ENCODE assay signal across 8 cellular contexts in genomic region chr11:47847892-47848635, GRCh38. TPM values are rescaled to one million over a fixed set of nuclear protein-coding genes. Genes with fewer than 3 reads are reported as not detected.
DNase-seq lines count a peak whose midpoint lies in the region; TF ChIP-seq lines count a peak whose summit lies in the region.

NUP160 (minus strand) TSS chr11:47848350; CDS start chr11:47848318, 32 bp downstream.

- peaks cover 33% of the 10 kb centered on the region for H3K4me1 Mint-ChIP-seq in neural crest cell

- H3K4me3 ChIP-seq in GM23248 (peak within 1 kb of the TSS; percentile 92), SJSA1 (peak within 1 kb of the TSS; percentile 63), stomach (peak within 1 kb of the TSS; percentile 79 to 90 (median 84))

- in situ Hi-C loops in GM23248 (cut with MboI) = loop anchor here (10.0 kb wide), 1 partner anchor 77 kb away; no protein-coding TSS in a partner anchor

- peak within 1 kb of the TSS; percentile 98 for H2AFZ ChIP-seq in GM23248

- peak; percentile 19 for TF ChIP-seq CTCF in neural crest cell (conservative IDR thresholded peaks at IDR 0.05)
- TF ChIP-seq CTCF in stomach (IDR thresholded peaks at IDR 0.05) = no peak

- 0 to 1% methylated on average over 47 to 58 of the region's 58 CpGs for WGBS in GM23248 (ENCODE audit: low coverage in 1 of 2, low lambda C conversion rate in 2 of 2, missing lambda C conversion rate in 2 of 2), 2 experiments
- WGBS in stomach, 5 donors = 0 to 1% (median 0%) methylated on average over 26 to 58 of the region's 58 CpGs

- no peak for TF ChIP-seq EP300 in stomach (IDR thresholded peaks at IDR 0.05)

- H3K27ac Mint-ChIP-seq in neural crest cell (ENCODE audit: unreplicated experiment) = peak within 1 kb of the TSS; percentile 100

- no peaks in the 10 kb centered on the region for H3K9me3 Mint-ChIP-seq in neural crest cell

- peak within 1 kb of the TSS; percentile 85 for H3K9ac ChIP-seq in GM23248

- intact Hi-C loops in stomach (cut with DNase I; ENCODE audit: low total_unique reads) = no loop called here

- peak within 1 kb of the TSS; percentile 100 for H3K4me3 Mint-ChIP-seq in neural crest cell

- no peaks in the 10 kb centered on the region for H3F3A ChIP-seq in GM23248 (ENCODE audit: insufficient read depth)

- H3K36me3 ChIP-seq in GM23248 (ENCODE audit: low read depth) (peaks cover 4% of the 10 kb centered on the region; the same call in 1 of the 2 replicates), SJSA1 (peaks cover 46% of the 10 kb centered on the region), stomach (peaks cover 3 to 27% (median 25%) of the 10 kb centered on the region in 4 donors)

- H3K27me3 ChIP-seq in GM23248 (replicated peaks; ENCODE audit: insufficient read depth) = no peaks in the 10 kb centered on the region
- H3K27me3 ChIP-seq in SJSA1 (replicated peaks) = no peaks in the 10 kb centered on the region
- H3K27me3 ChIP-seq in stomach = no peaks in the 10 kb centered on the region

- DNase-seq in EL (peak; percentile 70), GM23248 (peak; percentile 82), Kasumi-1 (lab: John Stamatoyannopoulos, UW) (peak; percentile 47 to 67), SJSA1 (ENCODE audit: low read depth in 1 of 2, low spot score in 2 of 2) (peak; percentile 73 to 87), foreskin melanocyte (peak; percentile 42), neural crest cell (ENCODE audit: low read depth, low spot score) (peak; percentile 79), stomach (peak; percentile 90)
- peak; percentile 83 for DNase-seq in activated gamma-delta T cell treated with anti-CD3 and anti-CD28 coated beads, Interleukin-2, amount 50 U/mL, for 16 hours (ENCODE audit: low read depth)

- peak within 1 kb of the TSS; percentile 78 for H3K4me2 ChIP-seq in GM23248 (ENCODE audit: unreplicated experiment)

- peaks cover 13% of the 10 kb centered on the region for H3K36me3 Mint-ChIP-seq in neural crest cell (ENCODE audit: low read depth)

- H4K20me1 ChIP-seq in GM23248 (ENCODE audit: insufficient read depth) = no peaks in the 10 kb centered on the region

- peaks cover 7% of the 10 kb centered on the region for H3K4me1 ChIP-seq in GM23248 (ENCODE audit: insufficient read depth)
- peaks cover 32% of the 10 kb centered on the region for H3K4me1 ChIP-seq in SJSA1 (replicated peaks)
- H3K4me1 ChIP-seq in stomach = peaks cover 18 to 54% (median 45%) of the 10 kb centered on the region in 4 donors

- H3K9me2 ChIP-seq in GM23248 (ENCODE audit: insufficient read depth) = no peaks in the 10 kb centered on the region

- peak in 1 of 4 donors; percentile 13 for TF ChIP-seq POLR2A in stomach (IDR thresholded peaks at IDR 0.05)

- H3K9me3 ChIP-seq in GM23248 (ENCODE audit: low read depth) (no peaks in the 10 kb centered on the region), SJSA1 (replicated peaks) (no peaks in the 10 kb centered on the region), stomach (no peaks in the 10 kb centered on the region)

- peaks cover 50% of the 10 kb centered on the region for H3K79me2 ChIP-seq in GM23248 (ENCODE audit: insufficient read depth)

- no peaks in the 10 kb centered on the region for H3K27me3 Mint-ChIP-seq in neural crest cell (ENCODE audit: low read depth)

- H3K27ac ChIP-seq in GM23248 (peak within 1 kb of the TSS; percentile 52), SJSA1 (peak within 1 kb of the TSS; percentile 71), stomach (peak within 1 kb of the TSS; percentile 83 to 98 (median 96))

RNA-seq across cellular contexts. Expression of gene NUP160, which starts in this region (rescaled TPM):
- total RNA-seq in GM23248 (2014; rRNA removed; shearing (Covaris generic)) = 21.0 and 23.1 TPM in 2 replicates
- polyA plus RNA-seq in GM23248 (2016; fragmentation: Nextera tagmentation; extraction: Ambion mirVana) (18.0 and 19.5 TPM in 2 replicates), stomach (10 to 100 TPM in 1 of 3 donors, 1 to 10 TPM in 2; 7.9 to 11.1 (median 8.4) TPM)
- total RNA-seq in SJSA1 (2014; rRNA removed; shearing (Covaris generic)) = 31.7 and 47.1 TPM in 2 replicates
- total RNA-seq in neural crest cell (92.9 and 97.7 TPM in 2 replicates), stomach (10 to 100 TPM; 10.7 to 77.5 (median 21.6) TPM)

Comparison
In these comparisons a context has a peak if more than half of its experiments do, and no peak if none do; other contexts are left out.
1. Peak in every context shown above with its lines: DNase-seq, H3K4me3 ChIP-seq and H3K27ac ChIP-seq.